36 cellular contexts compared by ENCODE assay signal in genomic region chr3:98395111-98395510, GRCh38. TPM values are rescaled to one million over a fixed set of nuclear protein-coding genes. Genes with fewer than 3 reads are reported as not detected.
"Had no signal": no experiment of that assay in that cellular context is flagged by ENCODE, and none has a peak within 500 bp of the region (broad histone marks: within the 10 kb centered on the region; RNA-seq: fewer than 3 reads in every experiment).

No MANE protein-coding gene starts in this region.

- FAIRE-seq: urothelium cell line had no signal

- H3K4me3 ChIP-seq: gastroesophageal sphincter, heart left ventricle, lower lobe of right lung, mucosa of descending colon, prostate gland, right atrium auricular region, smooth muscle cell, thoracic aorta, tibial nerve, upper lobe of left lung had no signal

- H3K79me2 ChIP-seq: parathyroid adenoma had no signal

- H3K4me2 ChIP-seq: smooth muscle cell had no signal

- H3K27ac ChIP-seq: epithelial cell of prostate, gastroesophageal sphincter, heart left ventricle, lower lobe of right lung, neutrophil, parathyroid adenoma, prostate gland, right atrium auricular region, thoracic aorta, tibial nerve, upper lobe of left lung had no signal

- H3K36me3 Mint-ChIP-seq: memory B cell, naive B cell had no signal

- H2AFZ ChIP-seq: parathyroid adenoma had no signal

- H3K4me1 ChIP-seq: gastroesophageal sphincter, heart left ventricle, lower lobe of right lung, parathyroid adenoma, prostate gland, right atrium auricular region, tibial nerve, upper lobe of left lung had no signal

- DNase-seq: cerebellar nuclear complex; effector CD8-positive, alpha-beta T cell; foreskin fibroblast; heart left ventricle; hippocampal formation; islet precursor cell; kidney glomerular epithelial cell; left colon; left ventricle myocardium superior; lower lobe of right lung; mucosa of descending colon; naive B cell; stimulated activated CD4-positive, alpha-beta T cell treated with anti-CD3 and anti-CD28 coated beads, Interleukin-12 subunit alpha, Interleukin-12 subunit beta, amount 100 ng/mL, for 4 hours; stimulated activated CD4-positive, alpha-beta T cell treated with anti-CD3 and anti-CD28 coated beads, Interleukin-1b, Interleukin-23, amount 100 ng/mL, for 48 hours; stimulated activated CD4-positive, alpha-beta T cell treated with anti-CD3 and anti-CD28 coated beads, Interleukin-4, amount 100 ng/mL, for 1 hour; stimulated activated CD8-positive, alpha-beta memory T cell treated with anti-CD3 and anti-CD28 coated beads, Interleukin-4, amount 100 ng/mL, for 48 hours; stimulated activated naive CD4-positive, alpha-beta T cell treated with Interleukin-2 at 50 U/mL for 16 hours; substantia nigra; upper lobe of left lung had no signal

- H3K9me3 ChIP-seq: lower lobe of right lung, mucosa of descending colon, neutrophil, prostate gland, thoracic aorta, upper lobe of left lung had no signal

- H3K9ac ChIP-seq: parathyroid adenoma had no signal

- H3K27me3 ChIP-seq: gastroesophageal sphincter, neutrophil, right atrium auricular region, tibial nerve, upper lobe of left lung had no signal

- ATAC-seq: gastroesophageal sphincter; heart left ventricle; left colon; left ventricle myocardium superior; mucosa of descending colon; natural killer cell treated with Interleukin-12 subunit alpha and Interleukin-12 subunit beta and Interleukin-15 and Interleukin-18, amount 100 ng/mL, for 72 hours; sciatic nerve had no signal

- H3K27me3 Mint-ChIP-seq: naive B cell had no signal

- H3K36me3 ChIP-seq: gastroesophageal sphincter, heart left ventricle, lower lobe of right lung, neutrophil, prostate gland, right atrium auricular region, thoracic aorta, tibial nerve, upper lobe of left lung had no signal

- H3K4me1 Mint-ChIP-seq: endodermal cell, memory B cell, naive B cell, neural crest cell had no signal

- H3K27ac Mint-ChIP-seq: endodermal cell; memory B cell; naive B cell; natural killer cell treated with Interleukin-12 subunit alpha and Interleukin-12 subunit beta and Interleukin-15 and Interleukin-18, amount 100 ng/mL, for 72 hours had no signal

- H3K4me3 Mint-ChIP-seq: endodermal cell; memory B cell; naive B cell; natural killer cell treated with Interleukin-12 subunit alpha and Interleukin-12 subunit beta and Interleukin-15 and Interleukin-18, amount 100 ng/mL, for 72 hours; neural crest cell had no signal

RNA-seq across cellular contexts. Expression of gene OR5K3, which starts 4.6 kb away (rescaled TPM):
- total RNA-seq: endodermal cell; esophagus mucosa; gastroesophageal sphincter; heart left ventricle; left colon; left ventricle myocardium superior; lower lobe of right lung; mucosa of descending colon; natural killer cell treated with Interleukin-12 subunit alpha and Interleukin-12 subunit beta and Interleukin-15 and Interleukin-18, amount 100 ng/mL, for 72 hours; neural crest cell; osteoblast; prostate gland; right atrium auricular region; sciatic nerve; smooth muscle cell; thoracic aorta; tibial nerve; upper lobe of left lung had no signal
- polyA plus RNA-seq: heart left ventricle, smooth muscle cell had no signal

RNA-seq across cellular contexts. Expression of gene OR5K4, which starts 41.5 kb away (rescaled TPM):
- total RNA-seq: endodermal cell; esophagus mucosa; gastroesophageal sphincter; heart left ventricle; left colon; left ventricle myocardium superior; lower lobe of right lung; mucosa of descending colon; natural killer cell treated with Interleukin-12 subunit alpha and Interleukin-12 subunit beta and Interleukin-15 and Interleukin-18, amount 100 ng/mL, for 72 hours; neural crest cell; osteoblast; right atrium auricular region; sciatic nerve; smooth muscle cell; thoracic aorta; tibial nerve; upper lobe of left lung had no signal
- polyA plus RNA-seq: heart left ventricle, smooth muscle cell had no signal
